15 cellular contexts compared by ENCODE assay signal in genomic region chr17:79865351-79866210, GRCh38.
"Had no signal": no experiment of that assay in that cellular context is flagged by ENCODE, and none has a peak within 500 bp of the region (broad histone marks: within the 10 kb centered on the region; RNA-seq: fewer than 3 reads in every experiment).

No MANE protein-coding gene starts in this region.

- H3K27ac ChIP-seq: heart left ventricle, prostate gland, tibial artery had no signal

- DNase-seq: activated CD4-positive, alpha-beta T cell treated with anti-CD3 and anti-CD28 coated beads, Interleukin-2, amount 50 U/mL, for 48 hours; activated effector memory CD4-positive, alpha-beta T cell treated with Interleukin-2 at 50 U/mL for 16 hours; activated naive CD4-positive, alpha-beta T cell treated with anti-CD3 and anti-CD28 coated beads, Interleukin-2, amount 10 ng/mL, durations not matched to agents 7 days and 5 days; activated T-cell treated with anti-CD3 and anti-CD28 coated beads, Interleukin-2, amount 50 U/mL, for 48 hours; anterior cingulate cortex; naive thymus-derived CD4-positive, alpha-beta T cell; stimulated activated CD4-positive, alpha-beta T cell treated with anti-CD3 and anti-CD28 coated beads, Interleukin-12 subunit alpha, Interleukin-12 subunit beta, amount 100 ng/mL, for 4 hours; stimulated activated CD4-positive, alpha-beta T cell treated with anti-CD3 and anti-CD28 coated beads, Interleukin-4, amount 100 ng/mL, for 4 hours; T-cell; T-helper 9 cell; tibial artery had no signal

- H3K4me1 ChIP-seq: prostate gland, tibial artery had no signal

- ATAC-seq: heart left ventricle; naive thymus-derived CD4-positive, alpha-beta T cell; T-cell had no signal

- FAIRE-seq: endometrium, islet of Langerhans had no signal

- H3K36me3 ChIP-seq: heart left ventricle, prostate gland, tibial artery had no signal

- H3K4me3 ChIP-seq: heart left ventricle, prostate gland, tibial artery had no signal

- H3K9me3 ChIP-seq: heart left ventricle, prostate gland, tibial artery had no signal
